ENCODE assay signal across 23 cellular contexts in the genomic region with DNA sequence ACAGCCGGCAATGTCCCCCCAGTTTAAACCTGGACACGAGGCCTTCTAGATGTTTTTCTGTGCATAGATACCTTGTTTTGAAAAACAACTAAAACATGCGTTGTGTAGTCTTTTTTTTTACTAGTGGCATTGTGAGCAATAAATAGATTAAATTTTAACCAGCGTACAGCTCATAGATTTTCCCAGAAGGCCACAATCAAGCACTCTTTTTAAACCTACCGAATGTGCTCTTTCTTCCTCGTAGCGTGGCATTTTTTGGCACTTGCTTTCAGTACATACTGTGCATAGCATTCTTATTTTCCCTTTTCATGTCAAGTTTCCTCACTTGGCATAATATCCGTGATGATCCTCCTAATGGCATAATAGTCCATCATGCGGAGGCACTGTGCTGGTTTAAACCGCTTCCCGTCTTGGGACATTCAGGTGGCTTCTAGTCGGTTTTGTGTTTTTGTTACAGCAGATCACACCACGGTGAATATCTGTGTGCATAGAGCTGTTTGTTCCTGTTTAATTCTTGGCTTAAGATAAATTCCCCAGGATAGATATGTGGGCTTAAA.
DNase-seq lines count a peak whose midpoint lies in the region; ATAC-seq and TF ChIP-seq lines count a peak whose summit lies in the region.
"Had no signal": no experiment of that assay in that cellular context is flagged by ENCODE, and none has a peak within 500 bp of the region (broad histone marks: within the 10 kb centered on the region; RNA-seq: fewer than 3 reads in every experiment).

No MANE protein-coding gene starts in this region.

- H3K27me3 Mint-ChIP-seq in activated CD4-positive, alpha-beta T cell treated with anti-CD3 and anti-CD28 coated beads, Interleukin-2, amount 10 ng/mL, durations not matched to agents 7 days and 5 days: no peaks in the 10 kb centered on the region
- no peaks in the 10 kb centered on the region for H3K27me3 Mint-ChIP-seq in activated CD8-positive, alpha-beta T cell treated with anti-CD3 and anti-CD28 coated beads for 36 hours
- H3K27me3 Mint-ChIP-seq: activated CD4-positive, alpha-beta T cell treated with anti-CD3 and anti-CD28 coated beads for 36 hours; activated CD8-positive, alpha-beta memory T cell treated with anti-CD3 and anti-CD28 coated beads, Interleukin-2, amount 10 ng/mL, durations not matched to agents 7 days and 5 days; activated naive CD4-positive, alpha-beta T cell treated with anti-CD3 and anti-CD28 coated beads, Interleukin-2, amount 50 U/mL, for 24 hours; central memory CD8-positive, alpha-beta T cell had no signal

- peak overlapping the region; percentile 48 to 71 for H3K9ac ChIP-seq in stomach smooth muscle (ENCODE audit: low read length in 2 of 2)
- H3K9ac ChIP-seq: KMS-11 had no signal

- H3K27ac Mint-ChIP-seq in activated CD4-positive, alpha-beta T cell treated with anti-CD3 and anti-CD28 coated beads, Interleukin-2, amount 10 ng/mL, durations not matched to agents 7 days and 5 days: peak overlapping the region; percentile 58
- H3K27ac Mint-ChIP-seq in activated CD8-positive, alpha-beta T cell treated with anti-CD3 and anti-CD28 coated beads for 36 hours: no peak overlapping the region
- H3K27ac Mint-ChIP-seq: activated CD4-positive, alpha-beta T cell treated with anti-CD3 and anti-CD28 coated beads for 36 hours; activated CD8-positive, alpha-beta memory T cell treated with anti-CD3 and anti-CD28 coated beads, Interleukin-2, amount 10 ng/mL, durations not matched to agents 7 days and 5 days; activated naive CD4-positive, alpha-beta T cell treated with anti-CD3 and anti-CD28 coated beads, Interleukin-2, amount 50 U/mL, for 24 hours; activated T-cell treated with anti-CD3 and anti-CD28 coated beads, Interleukin-2, amount 50 U/mL, for 72 hours had no signal

- peak overlapping the region; percentile 94 for H3K27ac ChIP-seq in VCaP
- H3K27ac ChIP-seq in muscle layer of duodenum (ENCODE audit: low read length): peak overlapping the region; percentile 74
- H3K27ac ChIP-seq in stomach smooth muscle (ENCODE audit: low read length): peak overlapping the region; percentile 93
- H3K27ac ChIP-seq in right cardiac atrium (ENCODE audit: low read length): no peak overlapping the region
- H3K27ac ChIP-seq: KMS-11, tibial artery had no signal

- H3K4me1 ChIP-seq in muscle layer of duodenum (ENCODE audit: control insufficient read depth in 1 of 2, insufficient read depth in 2 of 2, low read length in 2 of 2): peaks cover 13 to 24% of the 10 kb centered on the region in 2 donors
- peaks cover 42% of the 10 kb centered on the region for H3K4me1 ChIP-seq in stomach smooth muscle (ENCODE audit: control insufficient read depth, insufficient read depth, low read length)
- no peaks in the 10 kb centered on the region for H3K4me1 ChIP-seq in right cardiac atrium (ENCODE audit: control insufficient read depth, insufficient read depth, low read length)
- H3K4me1 ChIP-seq: tibial artery had no signal

- POLR2A ChIA-PET in activated CD4-positive, alpha-beta T cell treated with anti-CD3 and anti-CD28 coated beads, Interleukin-2, amount 10 ng/mL, durations not matched to agents 7 days and 5 days (lab: Charles Lee): no interaction called here
- POLR2A ChIA-PET in activated CD8-positive, alpha-beta T cell treated with anti-CD3 and anti-CD28 coated beads for 36 hours (lab: Charles Lee): interaction anchor here (0.7 kb wide), 1 partner anchor 33 kb away, joined by 3 read pairs; no protein-coding TSS in a partner anchor

- WGBS in right cardiac atrium: 78% methylated on average over 13 of the region's 13 CpGs

- CTCF ChIA-PET in activated CD4-positive, alpha-beta T cell treated with anti-CD3 and anti-CD28 coated beads, Interleukin-2, amount 10 ng/mL, durations not matched to agents 7 days and 5 days (lab: Charles Lee): interaction anchor here (0.7 to 0.9 kb wide), 2 partner anchors 11 to 39 kb away, joined by 3 read pairs; no protein-coding TSS in a partner anchor
- CTCF ChIA-PET in activated CD8-positive, alpha-beta T cell treated with anti-CD3 and anti-CD28 coated beads for 36 hours (lab: Charles Lee): interaction anchor here (1.3 kb wide), 1 partner anchor 24 kb away, joined by 3 read pairs; no protein-coding TSS in a partner anchor

- H3K4me3 ChIP-seq in muscle layer of duodenum (ENCODE audit: low read depth in 1 of 2, low read length in 2 of 2) (peak overlapping the region in 1 of 2 donors; percentile 29), stomach smooth muscle (ENCODE audit: low read length in 2 of 2) (no peak overlapping the region), right cardiac atrium (ENCODE audit: low read length) (no peak overlapping the region)
- H3K4me3 ChIP-seq: GM12878, lung, tibial artery had no signal

- no peak for DNase-seq in activated CD4-positive, alpha-beta T cell treated with anti-CD3 and anti-CD28 coated beads, Interleukin-2, amount 10 ng/mL, durations not matched to agents 7 days and 5 days
- no peak for DNase-seq in activated CD4-positive, alpha-beta T cell treated with anti-CD3 and anti-CD28 coated beads, Interleukin-2, amount 50 U/mL, for 48 hours
- no peak for DNase-seq in activated CD8-positive, alpha-beta T cell treated with anti-CD3 and anti-CD28 coated beads for 36 hours
- DNase-seq in right cardiac atrium: no peak
- DNase-seq: activated CD4-positive, alpha-beta T cell treated with anti-CD3 and anti-CD28 coated beads for 36 hours; activated CD8-positive, alpha-beta memory T cell treated with anti-CD3 and anti-CD28 coated beads, Interleukin-2, amount 10 ng/mL, durations not matched to agents 7 days and 5 days; activated T-cell treated with anti-CD3 and anti-CD28 coated beads, Interleukin-2, amount 50 U/mL, for 72 hours; kidney glomerular epithelial cell; MV-4-11; NCI-H146; occipital lobe; stimulated activated CD4-positive, alpha-beta T cell treated with anti-CD3 and anti-CD28 coated beads, Interleukin-15, amount 100 ng/mL, for 24 hours; stimulated activated naive CD8-positive, alpha-beta T cell treated with anti-CD3 and anti-CD28 coated beads, Interleukin-15, Interleukin-2, amounts not matched to agents 100 U/mL and 50 U/mL, for 24 hours; tibial artery had no signal

- no peak for ATAC-seq in activated CD8-positive, alpha-beta T cell treated with anti-CD3 and anti-CD28 coated beads for 36 hours
- ATAC-seq in right cardiac atrium (no peak), HG03095 (IDR thresholded peaks at IDR 0.05; ENCODE audit: unreplicated experiment) (no peak)
- ATAC-seq: activated CD4-positive, alpha-beta T cell treated with anti-CD3 and anti-CD28 coated beads for 36 hours; activated CD8-positive, alpha-beta memory T cell treated with anti-CD3 and anti-CD28 coated beads, Interleukin-2, amount 10 ng/mL, durations not matched to agents 7 days and 5 days; activated T-cell treated with anti-CD3 and anti-CD28 coated beads, Interleukin-2, amount 50 U/mL, for 72 hours; GM12878; stimulated activated naive CD8-positive, alpha-beta T cell treated with anti-CD3 and anti-CD28 coated beads, Interleukin-15, Interleukin-2, amounts not matched to agents 100 U/mL and 50 U/mL, for 24 hours had no signal

- H3K9me3 ChIP-seq in muscle layer of duodenum (ENCODE audit: control insufficient read depth in 1 of 2, low read length in 2 of 2): no peaks in the 10 kb centered on the region
- H3K9me3 ChIP-seq in stomach smooth muscle (ENCODE audit: control insufficient read depth in 2 of 2, low read length in 2 of 2): no peaks in the 10 kb centered on the region
- no peaks in the 10 kb centered on the region for H3K9me3 ChIP-seq in right cardiac atrium (ENCODE audit: control insufficient read depth, low read length)
- H3K9me3 ChIP-seq: tibial artery had no signal

- H3K36me3 ChIP-seq in muscle layer of duodenum (ENCODE audit: control insufficient read depth in 1 of 2, insufficient read depth in 2 of 2, low read length in 2 of 2) (peaks cover 0 to 5% of the 10 kb centered on the region in 2 donors), stomach smooth muscle (ENCODE audit: control insufficient read depth in 2 of 2, insufficient read depth in 2 of 2, low read length in 2 of 2) (peaks cover 2 to 3% of the 10 kb centered on the region in 2 donors)
- H3K36me3 ChIP-seq: tibial artery had no signal

- peaks cover 30% of the 10 kb centered on the region for H3K4me1 Mint-ChIP-seq in activated CD4-positive, alpha-beta T cell treated with anti-CD3 and anti-CD28 coated beads, Interleukin-2, amount 10 ng/mL, durations not matched to agents 7 days and 5 days
- peaks cover 25% of the 10 kb centered on the region for H3K4me1 Mint-ChIP-seq in activated CD8-positive, alpha-beta T cell treated with anti-CD3 and anti-CD28 coated beads for 36 hours (ENCODE audit: low read depth)

- no peak overlapping the region for H3K4me3 Mint-ChIP-seq in activated CD4-positive, alpha-beta T cell treated with anti-CD3 and anti-CD28 coated beads, Interleukin-2, amount 10 ng/mL, durations not matched to agents 7 days and 5 days
- H3K4me3 Mint-ChIP-seq in activated CD8-positive, alpha-beta T cell treated with anti-CD3 and anti-CD28 coated beads for 36 hours: no peak overlapping the region
- H3K4me3 Mint-ChIP-seq: activated CD4-positive, alpha-beta T cell treated with anti-CD3 and anti-CD28 coated beads for 36 hours; activated CD8-positive, alpha-beta memory T cell treated with anti-CD3 and anti-CD28 coated beads, Interleukin-2, amount 10 ng/mL, durations not matched to agents 7 days and 5 days; activated naive CD4-positive, alpha-beta T cell treated with anti-CD3 and anti-CD28 coated beads, Interleukin-2, amount 50 U/mL, for 24 hours; activated T-cell treated with anti-CD3 and anti-CD28 coated beads, Interleukin-2, amount 50 U/mL, for 72 hours; central memory CD8-positive, alpha-beta T cell had no signal

- peaks cover 2% of the 10 kb centered on the region for H3K36me3 Mint-ChIP-seq in activated CD4-positive, alpha-beta T cell treated with anti-CD3 and anti-CD28 coated beads, Interleukin-2, amount 10 ng/mL, durations not matched to agents 7 days and 5 days (ENCODE audit: low read depth)
- no peaks in the 10 kb centered on the region for H3K36me3 Mint-ChIP-seq in activated CD8-positive, alpha-beta T cell treated with anti-CD3 and anti-CD28 coated beads for 36 hours (ENCODE audit: low read depth)

- H3K27me3 ChIP-seq in muscle layer of duodenum (ENCODE audit: low read depth, low read length) (no peaks in the 10 kb centered on the region), stomach smooth muscle (ENCODE audit: control insufficient read depth in 1 of 2, insufficient read depth in 2 of 2, low read length in 2 of 2) (no peaks in the 10 kb centered on the region), right cardiac atrium (ENCODE audit: control insufficient read depth, insufficient read depth) (no peaks in the 10 kb centered on the region)
- H3K27me3 ChIP-seq: tibial artery had no signal

- H3K9me3 Mint-ChIP-seq in activated CD4-positive, alpha-beta T cell treated with anti-CD3 and anti-CD28 coated beads, Interleukin-2, amount 10 ng/mL, durations not matched to agents 7 days and 5 days: no peaks in the 10 kb centered on the region
- H3K9me3 Mint-ChIP-seq in activated CD8-positive, alpha-beta T cell treated with anti-CD3 and anti-CD28 coated beads for 36 hours: no peaks in the 10 kb centered on the region
- H3K9me3 Mint-ChIP-seq: activated naive CD4-positive, alpha-beta T cell treated with anti-CD3 and anti-CD28 coated beads, Interleukin-2, amount 50 U/mL, for 24 hours; activated T-cell treated with anti-CD3 and anti-CD28 coated beads, Interleukin-2, amount 50 U/mL, for 72 hours; central memory CD8-positive, alpha-beta T cell had no signal

- no peak for TF ChIP-seq CTCF in VCaP (conservative IDR thresholded peaks at IDR 0.05)
- TF ChIP-seq CTCF in activated CD8-positive, alpha-beta T cell treated with anti-CD3 and anti-CD28 coated beads for 36 hours (IDR thresholded peaks at IDR 0.05): no peak

- intact Hi-C loops in activated CD8-positive, alpha-beta T cell treated with anti-CD3 and anti-CD28 coated beads for 36 hours (cut with micrococcal nuclease): no loop called here
- intact Hi-C loops in right cardiac atrium (cut with DNase I): loop anchor here in 1 of 4 donors (10.0 kb wide), 1 partner anchor 94 kb away; the partner anchor contains the start of gene PDE9A
